Comparison of ENCODE assay signal across 18 cellular contexts in the genomic region with DNA sequence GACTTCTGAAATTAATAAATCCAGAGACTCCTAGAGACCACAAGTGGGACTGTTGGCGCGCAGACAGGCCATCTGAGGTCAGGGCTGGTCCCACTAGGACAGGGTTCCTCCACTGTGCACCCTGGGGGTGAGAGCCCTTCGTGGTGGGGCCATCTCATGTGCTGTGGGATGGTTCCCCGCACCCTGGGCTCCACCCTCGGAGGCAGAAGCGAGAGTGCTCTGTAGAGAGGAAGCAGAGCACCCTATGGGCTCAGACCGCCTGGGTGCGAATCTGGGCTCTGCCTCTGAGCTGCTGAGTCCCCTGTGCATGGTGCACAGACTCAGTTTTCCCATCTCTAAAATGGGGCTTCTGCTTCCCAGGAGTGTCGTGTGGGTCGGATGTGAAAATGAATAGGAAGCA.
DNase-seq lines count a peak whose midpoint lies in the region; ATAC-seq and TF ChIP-seq lines count a peak whose summit lies in the region.
"Had no signal": no experiment of that assay in that cellular context is flagged by ENCODE, and none has a peak within 500 bp of the region (broad histone marks: within the 10 kb centered on the region; RNA-seq: fewer than 3 reads in every experiment).

No MANE protein-coding gene starts in this region.

- DNase-seq in activated naive CD8-positive, alpha-beta T cell treated with anti-CD3 and anti-CD28 coated beads, Interleukin-2, amount 10 ng/mL, durations not matched to agents 7 days and 5 days, result no peak
- DNase-seq in activated naive CD8-positive, alpha-beta T cell treated with anti-CD3 and anti-CD28 coated beads, Interleukin-2, amount 50 U/mL, for 24 hours, result no peak
- no peak for DNase-seq in neural progenitor cell (ENCODE audit: low spot score)
- no peak for DNase-seq in NCI-H2029 (lab: John Stamatoyannopoulos, UW)
- DNase-seq: BE2C; CD4-positive, alpha-beta T cell; CD8-positive, alpha-beta memory T cell; DMS79; EL; GDM1; HCEC 1CT had no signal

- H3K9me3 Mint-ChIP-seq in activated naive CD8-positive, alpha-beta T cell treated with anti-CD3 and anti-CD28 coated beads, Interleukin-2, amount 10 ng/mL, durations not matched to agents 7 days and 5 days, result peaks cover 12% of the 10 kb centered on the region
- peaks cover 13% of the 10 kb centered on the region for H3K9me3 Mint-ChIP-seq in activated naive CD8-positive, alpha-beta T cell treated with anti-CD3 and anti-CD28 coated beads, Interleukin-2, amount 50 U/mL, for 24 hours
- H3K9me3 Mint-ChIP-seq in neural progenitor cell, result peaks cover 8% of the 10 kb centered on the region
- peaks cover 13% of the 10 kb centered on the region for H3K9me3 Mint-ChIP-seq in stimulated activated memory B cell treated with anti-CD40 and anti-IgM and Interleukin-4, amounts not matched to agents 10 μg/mL and 1 μg/mL and 100 μg/mL, for 72 hours

- H2AFZ ChIP-seq in neural progenitor cell (replicated peaks), result no peak overlapping the region
- H2AFZ ChIP-seq: GM23338 had no signal

- H3K79me2 ChIP-seq in neural progenitor cell (ENCODE audit: low read depth), result no peaks in the 10 kb centered on the region

- H3K27me3 Mint-ChIP-seq in activated naive CD8-positive, alpha-beta T cell treated with anti-CD3 and anti-CD28 coated beads, Interleukin-2, amount 10 ng/mL, durations not matched to agents 7 days and 5 days, result peaks cover 12% of the 10 kb centered on the region
- H3K27me3 Mint-ChIP-seq in activated naive CD8-positive, alpha-beta T cell treated with anti-CD3 and anti-CD28 coated beads, Interleukin-2, amount 50 U/mL, for 24 hours, result peaks cover 37% of the 10 kb centered on the region
- H3K27me3 Mint-ChIP-seq in neural progenitor cell (ENCODE audit: insufficient read depth, low read depth), result peaks cover 15% of the 10 kb centered on the region
- H3K27me3 Mint-ChIP-seq in stimulated activated memory B cell treated with anti-CD40 and anti-IgM and Interleukin-4, amounts not matched to agents 10 μg/mL and 1 μg/mL and 100 μg/mL, for 72 hours, result peaks cover 61% of the 10 kb centered on the region

- POLR2A ChIA-PET in activated naive CD8-positive, alpha-beta T cell treated with anti-CD3 and anti-CD28 coated beads, Interleukin-2, amount 10 ng/mL, durations not matched to agents 7 days and 5 days (lab: Charles Lee), result no interaction called here

- no peak overlapping the region for H3K9ac ChIP-seq in neural progenitor cell
- H3K9ac ChIP-seq: BLaER1 treated with 17β-estradiol and CSF1 and Interleukin-3, amounts not matched to agents 10 nM and 100 nM had no signal

- no peak for ATAC-seq in activated naive CD8-positive, alpha-beta T cell treated with anti-CD3 and anti-CD28 coated beads, Interleukin-2, amount 10 ng/mL, durations not matched to agents 7 days and 5 days (ENCODE audit: low read depth)
- ATAC-seq in activated naive CD8-positive, alpha-beta T cell treated with anti-CD3 and anti-CD28 coated beads, Interleukin-2, amount 50 U/mL, for 24 hours, result no peak
- peak; percentile 37 for ATAC-seq in stimulated activated memory B cell treated with anti-CD40 and anti-IgM and Interleukin-4, amounts not matched to agents 10 μg/mL and 1 μg/mL and 100 μg/mL, for 72 hours
- no peak for ATAC-seq in HG03457 (IDR thresholded peaks at IDR 0.05; ENCODE audit: unreplicated experiment)
- ATAC-seq: GM12878, GM23338 had no signal

- no peak for TF ChIP-seq CTCF in neural progenitor cell (IDR thresholded peaks at IDR 0.05)

- H3K4me3 ChIP-seq in neural progenitor cell, result no peak overlapping the region
- H3K4me3 ChIP-seq: BLaER1 treated with 17β-estradiol and CSF1 and Interleukin-3, amounts not matched to agents 10 nM and 100 nM; GM12878; GM23338 had no signal

- peak overlapping the region; percentile 58 for H3K27ac Mint-ChIP-seq in activated naive CD8-positive, alpha-beta T cell treated with anti-CD3 and anti-CD28 coated beads, Interleukin-2, amount 10 ng/mL, durations not matched to agents 7 days and 5 days
- no peak overlapping the region for H3K27ac Mint-ChIP-seq in activated naive CD8-positive, alpha-beta T cell treated with anti-CD3 and anti-CD28 coated beads, Interleukin-2, amount 50 U/mL, for 24 hours
- peak overlapping the region; percentile 36 for H3K27ac Mint-ChIP-seq in neural progenitor cell
- H3K27ac Mint-ChIP-seq in stimulated activated memory B cell treated with anti-CD40 and anti-IgM and Interleukin-4, amounts not matched to agents 10 μg/mL and 1 μg/mL and 100 μg/mL, for 72 hours, result no peak overlapping the region
- H3K27ac Mint-ChIP-seq: CD14-positive monocyte; CD4-positive, alpha-beta T cell; CD8-positive, alpha-beta memory T cell had no signal

- no peaks in the 10 kb centered on the region for H3K36me3 Mint-ChIP-seq in activated naive CD8-positive, alpha-beta T cell treated with anti-CD3 and anti-CD28 coated beads, Interleukin-2, amount 10 ng/mL, durations not matched to agents 7 days and 5 days
- H3K36me3 Mint-ChIP-seq in activated naive CD8-positive, alpha-beta T cell treated with anti-CD3 and anti-CD28 coated beads, Interleukin-2, amount 50 U/mL, for 24 hours (ENCODE audit: low read depth), result no peaks in the 10 kb centered on the region
- no peaks in the 10 kb centered on the region for H3K36me3 Mint-ChIP-seq in neural progenitor cell
- no peaks in the 10 kb centered on the region for H3K36me3 Mint-ChIP-seq in stimulated activated memory B cell treated with anti-CD40 and anti-IgM and Interleukin-4, amounts not matched to agents 10 μg/mL and 1 μg/mL and 100 μg/mL, for 72 hours
- H3K36me3 Mint-ChIP-seq: CD14-positive monocyte; CD8-positive, alpha-beta memory T cell had no signal

- H3K27ac ChIP-seq in neural progenitor cell, result no peak overlapping the region
- H3K27ac ChIP-seq: 22Rv1; BLaER1 treated with 17β-estradiol and CSF1 and Interleukin-3, amounts not matched to agents 10 nM and 100 nM had no signal

- peaks cover 35% of the 10 kb centered on the region for H3K27me3 ChIP-seq in neural progenitor cell
- H3K27me3 ChIP-seq: BE2C; BLaER1 treated with 17β-estradiol and CSF1 and Interleukin-3, amounts not matched to agents 10 nM and 100 nM had no signal

- H3K9me3 ChIP-seq in neural progenitor cell (ENCODE audit: low read depth), result no peaks in the 10 kb centered on the region
- H3K9me3 ChIP-seq: BE2C had no signal

- H3K4me2 ChIP-seq in neural progenitor cell, result no peak overlapping the region
- H3K4me2 ChIP-seq: BLaER1 treated with 17β-estradiol and CSF1 and Interleukin-3, amounts not matched to agents 10 nM and 100 nM; GM23338 had no signal

- no peaks in the 10 kb centered on the region for H3K4me1 Mint-ChIP-seq in activated naive CD8-positive, alpha-beta T cell treated with anti-CD3 and anti-CD28 coated beads, Interleukin-2, amount 10 ng/mL, durations not matched to agents 7 days and 5 days
- H3K4me1 Mint-ChIP-seq in activated naive CD8-positive, alpha-beta T cell treated with anti-CD3 and anti-CD28 coated beads, Interleukin-2, amount 50 U/mL, for 24 hours, result no peaks in the 10 kb centered on the region
- H3K4me1 Mint-ChIP-seq in neural progenitor cell, result peaks cover 59% of the 10 kb centered on the region
- no peaks in the 10 kb centered on the region for H3K4me1 Mint-ChIP-seq in stimulated activated memory B cell treated with anti-CD40 and anti-IgM and Interleukin-4, amounts not matched to agents 10 μg/mL and 1 μg/mL and 100 μg/mL, for 72 hours
- H3K4me1 Mint-ChIP-seq: CD14-positive monocyte; CD8-positive, alpha-beta memory T cell had no signal

- no peaks in the 10 kb centered on the region for H3K4me1 ChIP-seq in neural progenitor cell
- H3K4me1 ChIP-seq: BE2C had no signal

- no peak overlapping the region for H3K4me3 Mint-ChIP-seq in activated naive CD8-positive, alpha-beta T cell treated with anti-CD3 and anti-CD28 coated beads, Interleukin-2, amount 10 ng/mL, durations not matched to agents 7 days and 5 days
- H3K4me3 Mint-ChIP-seq in activated naive CD8-positive, alpha-beta T cell treated with anti-CD3 and anti-CD28 coated beads, Interleukin-2, amount 50 U/mL, for 24 hours, result no peak overlapping the region
- H3K4me3 Mint-ChIP-seq in neural progenitor cell, result peak overlapping the region; percentile 48
- no peak overlapping the region for H3K4me3 Mint-ChIP-seq in stimulated activated memory B cell treated with anti-CD40 and anti-IgM and Interleukin-4, amounts not matched to agents 10 μg/mL and 1 μg/mL and 100 μg/mL, for 72 hours
- H3K4me3 Mint-ChIP-seq: CD14-positive monocyte; CD4-positive, alpha-beta T cell; CD8-positive, alpha-beta memory T cell had no signal

- H3K36me3 ChIP-seq in neural progenitor cell, result no peaks in the 10 kb centered on the region
- H3K36me3 ChIP-seq: BE2C had no signal

- no peaks in the 10 kb centered on the region for H3F3A ChIP-seq in neural progenitor cell (ENCODE audit: low read depth)

- no peaks in the 10 kb centered on the region for H4K20me1 ChIP-seq in neural progenitor cell (ENCODE audit: low read depth)
- H4K20me1 ChIP-seq: BLaER1 treated with 17β-estradiol and CSF1 and Interleukin-3, amounts not matched to agents 10 nM and 100 nM had no signal

Comparison
In these comparisons a context has a peak if more than half of its experiments do, and no peak if none do; other contexts are left out.
1. H3K27ac Mint-ChIP-seq: peak in activated naive CD8-positive, alpha-beta T cell treated with anti-CD3 and anti-CD28 coated beads, Interleukin-2, amount 10 ng/mL, durations not matched to agents 7 days and 5 days (single experiment) and neural progenitor cell (single experiment); none in activated naive CD8-positive, alpha-beta T cell treated with anti-CD3 and anti-CD28 coated beads, Interleukin-2, amount 50 U/mL, for 24 hours (single experiment) and stimulated activated memory B cell treated with anti-CD40 and anti-IgM and Interleukin-4, amounts not matched to agents 10 μg/mL and 1 μg/mL and 100 μg/mL, for 72 hours (single experiment).